Comparison of ENCODE assay signal across 18 cellular contexts in genomic region chr10:131831561-131831960, GRCh38.
A peak's percentile ranks its signal among the peaks of the same experiment; 100 is the strongest.
DNase-seq lines count a peak whose midpoint lies in the region; ATAC-seq, FAIRE-seq and TF ChIP-seq lines count a peak whose summit lies in the region.
"Had no signal": no experiment of that assay in that cellular context is flagged by ENCODE, and none has a peak within 500 bp of the region (broad histone marks: within the 10 kb centered on the region; RNA-seq: fewer than 3 reads in every experiment).

No MANE protein-coding gene starts in this region.

- DNase-seq in BE2C (peak; percentile 1), GM23338 (ENCODE audit: low spot score) (no peak), kidney (peak; percentile 43), progenitor cell of endocrine pancreas (ENCODE audit: low spot score, unreplicated experiment) (no peak), kidney tubule cell (ENCODE audit: low spot score) (no peak), DMS53 treated with DMSO at 0.1 percent for 48 hours (lab: John Stamatoyannopoulos, UW; ENCODE audit: unreplicated experiment) (no peak), middle frontal gyrus (ENCODE audit: extremely low spot score, low spot score) (no peak)
- DNase-seq: AML-193; CD4-positive, CD25-positive, alpha-beta regulatory T cell; MV-4-11; NCI-H1930; NCI-H2171 treated with DMSO at 0.1 percent for 48 hours; NCI-H446 treated with DMSO at 0.1 percent for 48 hours; SIG-M5 had no signal

- peaks cover 18% of the 10 kb centered on the region for H3K27me3 Mint-ChIP-seq in GM23338 (ENCODE audit: insufficient read depth, low read depth, poor library complexity)
- H3K27me3 Mint-ChIP-seq in progenitor cell of endocrine pancreas: peaks cover 3% of the 10 kb centered on the region

- H3K4me1 ChIP-seq in BE2C (no peaks in the 10 kb centered on the region), GM23338 (ENCODE audit: insufficient read depth) (peaks cover 16% of the 10 kb centered on the region; the same call in 1 of the 2 replicates), kidney (ENCODE audit: control insufficient read depth in 1 of 2, insufficient read depth in 1 of 2, low read depth in 1 of 2, low read length in 2 of 2) (no peaks in the 10 kb centered on the region)
- H3K4me1 ChIP-seq: Caco-2 had no signal

- H3K36me3 Mint-ChIP-seq in GM23338 (ENCODE audit: low read depth) (no peaks in the 10 kb centered on the region), progenitor cell of endocrine pancreas (ENCODE audit: insufficient read depth) (no peaks in the 10 kb centered on the region)
- H3K36me3 Mint-ChIP-seq: CD4-positive, CD25-positive, alpha-beta regulatory T cell had no signal

- no peaks in the 10 kb centered on the region for H3K79me2 ChIP-seq in GM23338 (replicated peaks; ENCODE audit: insufficient read depth)

- ATAC-seq in GM23338: peak; percentile 42; the same call in 2 of the 3 replicates
- no peak for ATAC-seq in GM21526 (IDR thresholded peaks at IDR 0.05; ENCODE audit: low FRiP score, unreplicated experiment)
- ATAC-seq: K562 had no signal

- no peak for FAIRE-seq in kidney (lab: Jason Lieb, UNC)
- FAIRE-seq: K562, RCC 7860 had no signal

- H3K9me3 Mint-ChIP-seq in GM23338 (0 out of 3 replicates have a peak, but pooled peaks cover 3% of the 10 kb centered on the region), progenitor cell of endocrine pancreas (ENCODE audit: low read depth) (peaks cover 5% of the 10 kb centered on the region)

- H3K4me1 Mint-ChIP-seq in GM23338: peaks cover 4% of the 10 kb centered on the region
- no peaks in the 10 kb centered on the region for H3K4me1 Mint-ChIP-seq in progenitor cell of endocrine pancreas (ENCODE audit: low read depth)
- H3K4me1 Mint-ChIP-seq: CD4-positive, CD25-positive, alpha-beta regulatory T cell had no signal

- H3K27ac ChIP-seq in GM23338 (ENCODE audit: low read depth): no peak overlapping the region
- H3K27ac ChIP-seq in kidney (ENCODE audit: low read depth in 2 of 2, low read length in 2 of 2): no peak overlapping the region

- H3K4me3 Mint-ChIP-seq in GM23338: no peak overlapping the region
- no peak overlapping the region for H3K4me3 Mint-ChIP-seq in progenitor cell of endocrine pancreas (ENCODE audit: low read depth)
- H3K4me3 Mint-ChIP-seq: CD4-positive, CD25-positive, alpha-beta regulatory T cell had no signal

- H3K9ac ChIP-seq in kidney (ENCODE audit: low read length in 2 of 2): no peak overlapping the region

- H3K9me3 ChIP-seq in BE2C: no peaks in the 10 kb centered on the region
- peaks cover 2 to 4% of the 10 kb centered on the region in 2 donors for H3K9me3 ChIP-seq in kidney (ENCODE audit: control insufficient read depth in 1 of 2, low read length in 2 of 2)
- H3K9me3 ChIP-seq: Caco-2 had no signal

- no peak overlapping the region for H3K4me2 ChIP-seq in GM23338

- H2AFZ ChIP-seq in GM23338: peak overlapping the region; percentile 38; the same call in 1 of the 2 replicates

- H3F3A ChIP-seq in GM23338 (replicated peaks; ENCODE audit: low read depth): no peaks in the 10 kb centered on the region

- H4K20me1 ChIP-seq in GM23338 (replicated peaks; ENCODE audit: insufficient read depth): no peaks in the 10 kb centered on the region

- H3K36me3 ChIP-seq in BE2C (no peaks in the 10 kb centered on the region), GM23338 (ENCODE audit: insufficient read depth) (no peaks in the 10 kb centered on the region), kidney (ENCODE audit: control insufficient read depth in 1 of 2, insufficient read depth in 2 of 2, low read length in 2 of 2) (no peaks in the 10 kb centered on the region)

- H3K4me3 ChIP-seq in BE2C (ENCODE audit: low read depth, low read length) (no peak overlapping the region), GM23338 (no peak overlapping the region), kidney (ENCODE audit: low read length in 2 of 2) (no peak overlapping the region)
- H3K4me3 ChIP-seq: K562 had no signal

- H3K27me3 ChIP-seq in BE2C: no peaks in the 10 kb centered on the region
- no peaks in the 10 kb centered on the region for H3K27me3 ChIP-seq in GM23338 (ENCODE audit: insufficient read depth)

- intact Hi-C loops in kidney (cut with DNase I): no loop called here

- TF ChIP-seq CTCF in BE2C (IDR thresholded peaks at IDR 0.05; ENCODE audit: low read depth, low read length) (no peak), GM23338 (conservative IDR thresholded peaks at IDR 0.05; ENCODE audit: low read depth in 2 of 2) (no peak), kidney (IDR thresholded peaks at IDR 0.05; ENCODE audit: borderline replicate concordance, extremely low read depth, insufficient read depth) (no peak), progenitor cell of endocrine pancreas (IDR thresholded peaks at IDR 0.05; ENCODE audit: unreplicated experiment) (no peak)

- H3K9me2 ChIP-seq in GM23338 (ENCODE audit: insufficient read depth): no peaks in the 10 kb centered on the region

- H3K27ac Mint-ChIP-seq in GM23338 (no peak overlapping the region), progenitor cell of endocrine pancreas (peak overlapping the region; percentile 62)
- H3K27ac Mint-ChIP-seq: CD4-positive, CD25-positive, alpha-beta regulatory T cell had no signal

TF ChIP-seq in GM23338, 12 proteins besides CTCF, POLR2A, EP300 and RAD21:
- TF ChIP-seq JUNB (IDR thresholded peaks at IDR 0.05; ENCODE audit: unreplicated experiment) (no peak), ZNF462 (CRISPR knock-in tag; IDR thresholded peaks at IDR 0.05) (no peak)

Comparison
In these comparisons a context has a peak if more than half of its experiments do, and no peak if none do; other contexts are left out.
1. DNase-seq: peak in BE2C (single experiment) and kidney (single experiment); none in GM23338 (single experiment), progenitor cell of endocrine pancreas (single experiment), kidney tubule cell (single experiment), DMS53 treated with DMSO at 0.1 percent for 48 hours (single experiment) and middle frontal gyrus (single experiment).